18 cellular contexts compared by ENCODE assay signal in the genomic region with DNA sequence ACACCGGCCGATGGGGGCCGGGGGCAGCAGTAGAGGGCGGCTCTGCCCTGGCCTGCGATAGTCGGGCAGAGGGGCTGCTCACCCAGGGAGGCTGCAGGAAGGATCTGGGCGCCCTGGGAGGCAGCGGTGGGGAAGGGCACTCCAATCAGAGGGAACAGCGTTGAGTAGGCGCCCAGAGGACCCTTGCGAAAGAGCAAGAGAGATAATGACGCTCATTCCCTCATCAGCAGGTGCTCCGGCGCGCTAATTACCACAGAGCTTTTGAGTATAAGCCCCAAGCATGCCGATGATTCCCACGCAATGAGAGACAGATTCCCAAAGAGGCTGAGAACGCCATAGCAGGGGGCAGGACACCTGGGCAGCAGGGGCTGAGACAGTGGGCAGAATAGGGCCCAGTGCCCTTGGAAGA.
DNase-seq lines count a peak whose midpoint lies in the region; ATAC-seq and TF ChIP-seq lines count a peak whose summit lies in the region.
"Had no signal": no experiment of that assay in that cellular context is flagged by ENCODE, and none has a peak within 500 bp of the region (broad histone marks: within the 10 kb centered on the region; RNA-seq: fewer than 3 reads in every experiment).

No MANE protein-coding gene starts in this region.

- H3K9me3 Mint-ChIP-seq in CD14-positive monocyte: peaks cover 0 to 3% (median 0%) of the 10 kb centered on the region in 7 donors
- H3K9me3 Mint-ChIP-seq in progenitor cell of endocrine pancreas (ENCODE audit: low read depth): no peaks in the 10 kb centered on the region
- H3K9me3 Mint-ChIP-seq: naive thymus-derived CD4-positive, alpha-beta T cell; T-cell had no signal

- H3K27ac ChIP-seq in right cardiac atrium (ENCODE audit: low read length): no peak overlapping the region
- H3K27ac ChIP-seq: gastrocnemius medialis, Peyer's patch, VCaP had no signal

- H3K4me1 Mint-ChIP-seq in CD14-positive monocyte (peaks cover 43% of the 10 kb centered on the region), progenitor cell of endocrine pancreas (ENCODE audit: low read depth) (peaks cover 16% of the 10 kb centered on the region)

- H3K27me3 ChIP-seq in right cardiac atrium (ENCODE audit: control insufficient read depth, insufficient read depth): no peaks in the 10 kb centered on the region
- H3K27me3 ChIP-seq: gastrocnemius medialis, Peyer's patch had no signal

- H3K4me3 ChIP-seq in right cardiac atrium (ENCODE audit: low read length): no peak overlapping the region
- H3K4me3 ChIP-seq: gastrocnemius medialis, Peyer's patch had no signal

- TF ChIP-seq CTCF in CD14-positive monocyte (IDR thresholded peaks at IDR 0.05) (no peak), progenitor cell of endocrine pancreas (IDR thresholded peaks at IDR 0.05; ENCODE audit: unreplicated experiment) (no peak)

- H3K9me3 ChIP-seq in right cardiac atrium (ENCODE audit: control insufficient read depth, low read length): no peaks in the 10 kb centered on the region
- H3K9me3 ChIP-seq: gastrocnemius medialis, Peyer's patch had no signal

- H3K36me3 Mint-ChIP-seq in CD14-positive monocyte (peaks cover 22 to 38% of the 10 kb centered on the region in 2 donors), progenitor cell of endocrine pancreas (ENCODE audit: insufficient read depth) (peaks cover 2% of the 10 kb centered on the region)

- DNase-seq in CD14-positive monocyte (ENCODE audit: low spot score): peak; percentile 25
- peak; percentile 16 for DNase-seq in NCI-H146 treated with DMSO at 0.1 percent for 48 hours (lab: John Stamatoyannopoulos, UW; ENCODE audit: unreplicated experiment)
- DNase-seq in right cardiac atrium: peak in 2 of 3 donors; percentile 28
- no peak for DNase-seq in progenitor cell of endocrine pancreas (ENCODE audit: low spot score, unreplicated experiment)
- DNase-seq in NCI-H82 treated with DMSO at 0.1 percent for 48 hours (lab: John Stamatoyannopoulos, UW; ENCODE audit: unreplicated experiment): no peak
- DNase-seq in SW480 (ENCODE audit: low spot score): no peak
- DNase-seq in cerebellum (ENCODE audit: low spot score): no peak
- DNase-seq: activated CD8-positive, alpha-beta T cell treated with anti-CD3 and anti-CD28 coated beads, Interleukin-2, amount 10 ng/mL, durations not matched to agents 7 days and 5 days; AML-193; naive thymus-derived CD4-positive, alpha-beta T cell; NCI-H526; stimulated activated CD4-positive, alpha-beta T cell treated with anti-CD3 and anti-CD28 coated beads, Interleukin-1b, Interleukin-23, amount 100 ng/mL, for 48 hours; substantia nigra; T-cell had no signal

- H3K4me3 Mint-ChIP-seq in CD14-positive monocyte (peak overlapping the region in 1 of 2 donors; percentile 34), progenitor cell of endocrine pancreas (ENCODE audit: low read depth) (no peak overlapping the region)
- H3K4me3 Mint-ChIP-seq: activated CD8-positive, alpha-beta T cell treated with anti-CD3 and anti-CD28 coated beads, Interleukin-2, amount 10 ng/mL, durations not matched to agents 7 days and 5 days; activated T-helper 1 cell treated with anti-CD3 and anti-CD28 coated beads, Interleukin-12 subunit alpha, Interleukin-12 subunit beta, Interleukin-2, Interleukin-4 antibody, amounts not matched to agents 30 ng/mL and 10 ng/mL and 1 ng/mL, durations not matched to agents 14 hours and 24 hours and 36 hours; T-cell had no signal

- H3K4me1 ChIP-seq in right cardiac atrium (ENCODE audit: control insufficient read depth, insufficient read depth, low read length): no peaks in the 10 kb centered on the region

- ATAC-seq in right cardiac atrium: no peak
- ATAC-seq: activated CD8-positive, alpha-beta T cell treated with anti-CD3 and anti-CD28 coated beads, Interleukin-2, amount 10 ng/mL, durations not matched to agents 7 days and 5 days; gastrocnemius medialis; naive thymus-derived CD4-positive, alpha-beta T cell; T-cell had no signal

- no peaks in the 10 kb centered on the region for H3K27me3 Mint-ChIP-seq in CD14-positive monocyte (ENCODE audit: low read depth in 3 of 3)
- no peaks in the 10 kb centered on the region for H3K27me3 Mint-ChIP-seq in progenitor cell of endocrine pancreas
- H3K27me3 Mint-ChIP-seq: naive thymus-derived CD4-positive, alpha-beta T cell; T-cell had no signal

- 96% methylated on average over 18 of the region's 18 CpGs for WGBS in right cardiac atrium

- H3K27ac Mint-ChIP-seq in CD14-positive monocyte (peak overlapping the region in 5 of 7 donors; percentile 86 to 100 (median 100)), progenitor cell of endocrine pancreas (peak overlapping the region; percentile 15)
- H3K27ac Mint-ChIP-seq: activated CD8-positive, alpha-beta T cell treated with anti-CD3 and anti-CD28 coated beads, Interleukin-2, amount 10 ng/mL, durations not matched to agents 7 days and 5 days; activated T-helper 1 cell treated with anti-CD3 and anti-CD28 coated beads, Interleukin-12 subunit alpha, Interleukin-12 subunit beta, Interleukin-2, Interleukin-4 antibody, amounts not matched to agents 30 ng/mL and 10 ng/mL and 1 ng/mL, durations not matched to agents 14 hours and 24 hours and 36 hours; T-cell had no signal

- intact Hi-C loops in CD14-positive monocyte (cut with micrococcal nuclease): loop anchor here in 1 of 2 donors (10.0 kb wide), 1 partner anchor 73 kb away; no protein-coding TSS in a partner anchor
- intact Hi-C loops in right cardiac atrium (cut with DNase I): no loop called here

Comparison
In these comparisons a context has a peak if more than half of its experiments do, and no peak if none do; other contexts are left out.
1. DNase-seq: peak in CD14-positive monocyte (single experiment), NCI-H146 treated with DMSO at 0.1 percent for 48 hours (single experiment) and right cardiac atrium (2 of 3); none in progenitor cell of endocrine pancreas (single experiment), NCI-H82 treated with DMSO at 0.1 percent for 48 hours (single experiment), SW480 (single experiment) and cerebellum (single experiment).